9 cellular contexts compared by ENCODE assay signal in the genomic region with DNA sequence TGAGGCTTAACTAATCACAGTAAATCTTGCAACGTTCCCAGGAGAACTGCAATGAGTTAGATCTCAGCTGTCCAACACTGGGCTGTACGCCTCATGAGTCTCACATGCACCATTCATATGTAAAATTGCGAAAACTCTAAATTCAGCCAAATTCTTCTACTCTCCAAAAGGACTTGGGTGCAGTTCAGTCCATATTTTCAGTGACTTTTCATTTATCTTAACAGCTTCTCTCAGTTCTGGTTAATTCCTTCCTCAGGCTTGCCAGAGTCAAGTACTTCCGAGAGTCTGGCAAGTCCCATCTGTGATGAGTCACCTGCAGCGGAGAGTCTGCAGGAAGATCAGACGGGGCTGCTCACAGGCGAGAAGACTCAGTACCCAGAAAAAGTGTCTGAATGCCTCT. TPM values are rescaled to one million over a fixed set of nuclear protein-coding genes. Genes with fewer than 3 reads are reported as not detected.
DNase-seq lines count a peak whose midpoint lies in the region; ATAC-seq lines count a peak whose summit lies in the region.
"Had no signal": no experiment of that assay in that cellular context is flagged by ENCODE, and none has a peak within 500 bp of the region (broad histone marks: within the 10 kb centered on the region; RNA-seq: fewer than 3 reads in every experiment).

No MANE protein-coding gene starts in this region.

- ATAC-seq in GM18870 (IDR thresholded peaks at IDR 0.05; ENCODE audit: unreplicated experiment) (no peak), GM21390 (IDR thresholded peaks at IDR 0.05; ENCODE audit: unreplicated experiment) (no peak), GM19395 (IDR thresholded peaks at IDR 0.05; ENCODE audit: unreplicated experiment) (no peak), HG03469 (IDR thresholded peaks at IDR 0.05; ENCODE audit: unreplicated experiment) (no peak)

- DNase-seq in Caki2 (ENCODE audit: low read depth) (peak; percentile 37), LHCN-M2 (ENCODE audit: low read depth) (peak; percentile 87), astrocyte of the hippocampus (ENCODE audit: low read depth, low spot score) (peak; percentile 89)

- H3K4me1 ChIP-seq in mesodermal cell (ENCODE audit: control insufficient read depth, insufficient read depth, low read length, poor library complexity, severe bottlenecking) = peaks cover 74% of the 10 kb centered on the region

- peak overlapping the region; percentile 78 for H3K27ac ChIP-seq in mesodermal cell (ENCODE audit: low read depth, low read length, severe bottlenecking)

- H3K9me3 ChIP-seq in mesodermal cell (ENCODE audit: control insufficient read depth, low read length) = no peaks in the 10 kb centered on the region

- WGBS in mesodermal cell (ENCODE audit: insufficient coverage in 2 of 2), 2 experiments = 51 to 63% methylated on average over 5 to 7 of the region's 7 CpGs

- no peak overlapping the region for H3K4me3 ChIP-seq in mesodermal cell (ENCODE audit: extremely low read depth, insufficient read depth, low read length, poor library complexity, severe bottlenecking)
- H3K4me3 ChIP-seq: skin epidermis had no signal

- in situ Hi-C loops in Caki2 (cut with HindIII; ENCODE audit: low pct_unique_long_range_greater_than_20kb, low sequenced_read_pairs) = no loop called here

- H3K36me3 ChIP-seq in mesodermal cell (ENCODE audit: control insufficient read depth, insufficient read depth, low read length) = peaks cover 27% of the 10 kb centered on the region

RNA-seq across cellular contexts. Expression of a gene that starts 11.5 kb away (rescaled TPM):
- 0.26 and 1.3 TPM in 2 replicates for total RNA-seq in Caki2 (2014; rRNA removed; shearing (Covaris generic); ENCODE audit: low replicate concordance)
- total RNA-seq in LHCN-M2 (2014; rRNA removed) = 96.0 and 137 TPM in 2 replicates
- 544 TPM for polyA plus RNA-seq in LHCN-M2 (2012)
- 240 TPM for polyA plus RNA-seq in mesodermal cell (2013, experiment 1 of 2)
- polyA plus RNA-seq in mesodermal cell (2013, experiment 2 of 2) = 244 TPM

Comparison
In these comparisons a context has a peak if more than half of its experiments do, and no peak if none do; other contexts are left out.
1. DNase-seq: peak in every context shown above with its lines; median percentile 89 in astrocyte of the hippocampus; 87 in LHCN-M2; 37 in Caki2.
2. RNA of a gene that starts 11.5 kb away (total RNA-seq): 96.0 to 137 TPM in LHCN-M2; 0.26 to 1.3 TPM in Caki2; every median in the first group is over 10 times any median in the second.